Comparison of ENCODE assay signal across 18 cellular contexts in the genomic region with DNA sequence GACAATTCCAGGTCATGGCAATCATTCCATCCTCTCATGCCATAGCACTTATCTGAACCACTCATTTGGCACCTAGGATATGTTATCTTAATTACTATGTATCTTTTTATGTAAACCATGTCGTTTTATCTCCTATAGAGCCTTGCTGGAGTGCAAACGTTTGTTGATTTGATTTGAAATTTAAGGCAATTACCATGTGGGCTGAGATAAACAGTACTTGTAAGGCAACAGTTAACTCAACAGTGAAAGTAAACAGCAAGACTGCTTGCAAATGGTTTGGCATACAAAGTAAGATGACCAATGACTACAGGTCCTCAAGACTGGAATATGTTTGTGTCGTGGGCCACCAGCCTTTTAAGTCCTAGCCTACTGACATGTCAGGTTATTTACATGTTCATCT.
DNase-seq lines count a peak whose midpoint lies in the region; ATAC-seq, FAIRE-seq and TF ChIP-seq lines count a peak whose summit lies in the region.
"Had no signal": no experiment of that assay in that cellular context is flagged by ENCODE, and none has a peak within 500 bp of the region (broad histone marks: within the 10 kb centered on the region; RNA-seq: fewer than 3 reads in every experiment).

No MANE protein-coding gene starts in this region.

- H4K20me1 ChIP-seq in K562 (replicated peaks; ENCODE audit: control insufficient read depth, insufficient read depth, low read length) = no peaks in the 10 kb centered on the region

- CTCF ChIA-PET in K562 (lab: Yijun Ruan, JAX; ENCODE audit: low intra/inter-chr PET ratio) = no interaction called here

- no peaks in the 10 kb centered on the region for H3K27me3 ChIP-seq in K562 (ENCODE audit: control insufficient read depth in 2 of 2, insufficient read depth in 2 of 2, low read length in 2 of 2)
- no peaks in the 10 kb centered on the region for H3K27me3 ChIP-seq in transverse colon
- H3K27me3 ChIP-seq: BE2C had no signal

- intact Hi-C loops in K562 (cut with micrococcal nuclease) = no loop called here
- intact Hi-C loops in transverse colon (cut with DNase I; ENCODE audit: low total_unique reads) = no loop called here

- no peak for TF ChIP-seq POLR2A in K562 (conservative IDR thresholded peaks at IDR 0.05)
- TF ChIP-seq POLR2A in transverse colon (IDR thresholded peaks at IDR 0.05) = no peak

- H3K36me3 ChIP-seq in K562 (ENCODE audit: control insufficient read depth, insufficient read depth, low read length) = no peaks in the 10 kb centered on the region
- H3K36me3 ChIP-seq in transverse colon = no peaks in the 10 kb centered on the region
- H3K36me3 ChIP-seq: BE2C had no signal

- H3K27ac ChIP-seq in K562 (ENCODE audit: extremely low read depth, low read depth, low read length) (no peak overlapping the region), transverse colon (peak overlapping the region in 3 of 4 donors; percentile 57 to 71 (median 60))

- H3K4me2 ChIP-seq in K562 (ENCODE audit: insufficient read depth, low read length) = no peak overlapping the region
- H3K4me2 ChIP-seq: SK-N-SH had no signal

- no peak for TF ChIP-seq EP300 in K562 (IDR thresholded peaks at IDR 0.05; ENCODE audit: low read length)
- no peak for TF ChIP-seq EP300 in transverse colon (IDR thresholded peaks at IDR 0.05; ENCODE audit: low read depth)

- H3K9me3 Mint-ChIP-seq in endothelial cell (ENCODE audit: unreplicated experiment) = no peaks in the 10 kb centered on the region
- H3K9me3 Mint-ChIP-seq: CD4-positive, alpha-beta T cell; T-cell had no signal

- no peaks in the 10 kb centered on the region for H3K9me1 ChIP-seq in K562 (ENCODE audit: control insufficient read depth, insufficient read depth, low read length)

- DNase-seq in DMS53 (lab: John Stamatoyannopoulos, UW) (peak; percentile 25), DMS53 treated with DMSO at 0.1 percent for 48 hours (lab: John Stamatoyannopoulos, UW; ENCODE audit: unreplicated experiment) (no peak), NCI-H2081 treated with DMSO at 0.1 percent for 48 hours (lab: John Stamatoyannopoulos, UW) (peak; percentile 36), K562 (ENCODE audit: extremely low read depth in 1 of 4, low spot score in 3 of 4) (no peak), transverse colon (no peak), endothelial cell (ENCODE audit: low spot score) (no peak), GOT3 (lab: John Stamatoyannopoulos, UW) (no peak)
- DNase-seq: 8988T; BE2C; CD4-positive, alpha-beta T cell; DMS79 treated with DMSO at 0.1 percent for 48 hours; NCI-H1436; NCI-H2107; NCI-H524; SHP77 treated with DMSO at 0.1 percent for 48 hours; SK-N-SH; T-cell had no signal

- H3K4me1 ChIP-seq in K562 (replicated peaks in 1 of 2; ENCODE audit: control insufficient read depth in 2 of 2, insufficient read depth in 2 of 2, low read length in 2 of 2) (no peaks in the 10 kb centered on the region), transverse colon (peaks cover 4 to 11% (median 8%) of the 10 kb centered on the region in 4 donors)

- in situ Hi-C loops in K562 (cut with MboI) (no loop called here), transverse colon (cut with MboI; ENCODE audit: low pct_ligation_motif_present in 1 of 4, low pct_unique_long_range_greater_than_20kb in 1 of 4, low sequenced_read_pairs in 3 of 4) (no loop called here)

- BruUV-seq in K562 (replicated peaks; lab: Mats Ljungman, UMichigan) = no TSS peak

- no peak overlapping the region for H3K4me3 ChIP-seq in K562
- H3K4me3 ChIP-seq in transverse colon = no peak overlapping the region

- H3K79me2 ChIP-seq in K562 (ENCODE audit: control insufficient read depth, insufficient read depth, low read length) = no peaks in the 10 kb centered on the region

- POLR2A ChIA-PET in K562 (lab: Yijun Ruan, JAX) = interaction anchor here (1.3 kb wide), 1 partner anchor 14 kb away, joined by 4 read pairs; no protein-coding TSS in a partner anchor

- H3K4me3 Mint-ChIP-seq in endothelial cell (ENCODE audit: unreplicated experiment) = no peak overlapping the region
- H3K4me3 Mint-ChIP-seq: CD4-positive, alpha-beta T cell; T-cell had no signal

- H3K4me1 Mint-ChIP-seq in endothelial cell (ENCODE audit: unreplicated experiment) = peaks cover 3% of the 10 kb centered on the region

- no peak overlapping the region for H3K27ac Mint-ChIP-seq in endothelial cell (ENCODE audit: unreplicated experiment)
- H3K27ac Mint-ChIP-seq: CD4-positive, alpha-beta T cell; T-cell had no signal

- no peaks in the 10 kb centered on the region for H3K27me3 Mint-ChIP-seq in endothelial cell (ENCODE audit: unreplicated experiment)
- H3K27me3 Mint-ChIP-seq: CD4-positive, alpha-beta T cell; T-cell had no signal

- ATAC-seq in K562 (no peak), HG03025 (IDR thresholded peaks at IDR 0.05; ENCODE audit: low FRiP score, unreplicated experiment) (no peak)
- ATAC-seq: T-cell had no signal

- no peak for FAIRE-seq in K562 (lab: Jason Lieb, UNC)

- no peaks in the 10 kb centered on the region for H3K9me3 ChIP-seq in K562 (replicated peaks; ENCODE audit: control insufficient read depth, insufficient read depth, low read depth, low read length)
- H3K9me3 ChIP-seq in transverse colon = no peaks in the 10 kb centered on the region
- H3K9me3 ChIP-seq: BE2C, SK-N-SH had no signal

- H3K9ac ChIP-seq in K562 (ENCODE audit: insufficient read depth in 1 of 2, low read depth in 2 of 2, low read length in 2 of 2) = no peak overlapping the region
- H3K9ac ChIP-seq: SK-N-SH had no signal

- H2AFZ ChIP-seq in K562 (ENCODE audit: low read depth, low read length) = no peak overlapping the region

- no peak for TF ChIP-seq RAD21 in K562 (CRISPR knock-in tag; conservative IDR thresholded peaks at IDR 0.05 in 1 of 2, IDR thresholded peaks at IDR 0.05 in 1 of 2)

- 21% methylated on average over 3 of the region's 3 CpGs for WGBS in K562 (ENCODE audit: insufficient coverage, low coverage, missing lambda C conversion rate)
- WGBS in transverse colon (ENCODE audit: low coverage in 1 of 2), 2 donors = 52 to 54% methylated on average over 3 of the region's 3 CpGs

- TF ChIP-seq CTCF in K562 (IDR thresholded peaks at IDR 0.05 in 2 of 3, conservative IDR thresholded peaks at IDR 0.05 in 1 of 3; ENCODE audit: insufficient read depth in 2 of 3, low read depth in 1 of 3, low read length in 3 of 3) = no peak
- no peak for TF ChIP-seq CTCF in transverse colon (IDR thresholded peaks at IDR 0.05)
- no peak for TF ChIP-seq CTCF in endothelial cell (IDR thresholded peaks at IDR 0.05; ENCODE audit: unreplicated experiment)

- H3K36me3 Mint-ChIP-seq in endothelial cell (ENCODE audit: low read depth, unreplicated experiment) = no peaks in the 10 kb centered on the region

TF ChIP-seq in K562, 482 proteins besides CTCF, POLR2A, EP300 and RAD21:
- TF ChIP-seq PHF20 (IDR thresholded peaks at IDR 0.05; ENCODE audit: partially characterized antibody) = no peak
- peak; percentile 13; the same call in 1 of the 2 replicates for TF ChIP-seq CBFA2T3 (IDR thresholded peaks at IDR 0.05)

Comparison
In these comparisons a context has a peak if more than half of its experiments do, and no peak if none do; other contexts are left out.
1. DNase-seq: peak in DMS53 (single experiment) and NCI-H2081 treated with DMSO at 0.1 percent for 48 hours (single experiment); none in DMS53 treated with DMSO at 0.1 percent for 48 hours (single experiment), K562 (0 of 4), transverse colon (single experiment), endothelial cell (single experiment) and GOT3 (single experiment).